In the genomic region with DNA sequence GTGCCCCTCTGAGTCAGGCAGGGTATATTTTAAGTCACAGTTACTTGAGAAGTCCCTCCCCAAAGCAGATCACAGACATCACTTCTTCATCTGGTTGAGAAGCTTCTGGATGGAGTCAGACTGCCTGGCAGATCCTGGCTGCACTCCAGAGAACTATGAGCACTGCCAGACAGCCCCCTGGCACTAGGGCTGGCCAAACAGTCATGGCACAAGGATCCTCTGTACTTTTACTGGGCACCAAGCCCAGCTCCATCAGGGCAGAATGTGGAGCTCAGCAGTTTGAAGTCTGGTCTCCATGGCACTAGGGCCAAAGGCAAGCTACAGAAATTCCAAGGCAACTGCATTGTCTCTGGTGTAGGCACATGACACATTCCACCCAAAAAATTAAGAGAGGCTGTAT, we compare ENCODE assay signal across 19 cellular contexts.
DNase-seq lines count a peak whose midpoint lies in the region; ATAC-seq and TF ChIP-seq lines count a peak whose summit lies in the region.
"Had no signal": no experiment of that assay in that cellular context is flagged by ENCODE, and none has a peak within 500 bp of the region (broad histone marks: within the 10 kb centered on the region; RNA-seq: fewer than 3 reads in every experiment).

No MANE protein-coding gene starts in this region.

- no peaks in the 10 kb centered on the region for H3K9me3 ChIP-seq in thoracic aorta
- H3K9me3 ChIP-seq: SJSA1 had no signal

- no peaks in the 10 kb centered on the region for H3K36me3 ChIP-seq in thoracic aorta
- H3K36me3 ChIP-seq: SJSA1 had no signal

- DNase-seq in NCI-H1048 (lab: John Stamatoyannopoulos, UW) (peak; percentile 54), caudate nucleus (lab: John Stamatoyannopoulos, UW) (peak in 56 of 61 donors; percentile 1 to 91 (median 48)), midbrain (lab: John Stamatoyannopoulos, UW) (peak; percentile 84), thoracic aorta (ENCODE audit: low spot score) (peak; percentile 1), SHP77 (lab: John Stamatoyannopoulos, UW) (no peak), NCI-H524 (lab: John Stamatoyannopoulos, UW) (no peak)
- no peak for DNase-seq in effector CD8-positive, alpha-beta T cell (lab: John Stamatoyannopoulos, UW)
- DNase-seq: activated B cell treated with CpG ODN at 0.5 μM for 24 hours; activated T-cell treated with anti-CD3 and anti-CD28 coated beads, Interleukin-2, amount 50 U/mL, for 4 hours; COR-L47; foreskin keratinocyte; left cardiac atrium; NCI-H2107; NCI-H748 treated with DMSO at 0.1 percent for 48 hours; OCI-M1 had no signal

- H3K4me3 ChIP-seq in thoracic aorta, result no peak overlapping the region
- H3K4me3 ChIP-seq: K562, SJSA1 had no signal

- no peak for TF ChIP-seq CTCF in thoracic aorta (IDR thresholded peaks at IDR 0.05)

- no peaks in the 10 kb centered on the region for H3K4me1 ChIP-seq in thoracic aorta (ENCODE audit: control insufficient read depth in 1 of 2, low read depth in 2 of 2)
- H3K4me1 ChIP-seq: foreskin keratinocyte, SJSA1 had no signal

- H3K27ac ChIP-seq in caudate nucleus (ENCODE audit: low read depth, low read length), result peak overlapping the region; percentile 75
- H3K27ac ChIP-seq in thoracic aorta, result no peak overlapping the region
- H3K27ac ChIP-seq: epithelial cell of prostate, foreskin keratinocyte, SJSA1 had no signal

- no peak for ATAC-seq in thoracic aorta (ENCODE audit: insufficient number of reproducible peaks, low FRiP score, low read depth)
- ATAC-seq: activated naive CD4-positive, alpha-beta T cell treated with anti-CD3 and anti-CD28 coated beads, Interleukin-2, amount 50 U/mL, for 72 hours; activated T-cell treated with anti-CD3 and anti-CD28 coated beads, Interleukin-2, amount 50 U/mL, for 4 hours; foreskin keratinocyte; K562; left cardiac atrium had no signal

- H3K27me3 ChIP-seq in thoracic aorta (replicated peaks; ENCODE audit: insufficient read depth), result no peaks in the 10 kb centered on the region
- H3K27me3 ChIP-seq: foreskin keratinocyte, SJSA1 had no signal

Comparison
In these comparisons a context has a peak if more than half of its experiments do, and no peak if none do; other contexts are left out.
1. DNase-seq: peak in NCI-H1048 (single experiment), caudate nucleus (56 of 61), midbrain (single experiment) and thoracic aorta (single experiment); none in effector CD8-positive, alpha-beta T cell (single experiment), SHP77 (0 of 2) and NCI-H524 (0 of 2).